Comparison of ENCODE assay signal across 8 cellular contexts in genomic region chr12:12505544-12506501, GRCh38. TPM values are rescaled to one million over a fixed set of nuclear protein-coding genes. Genes with fewer than 3 reads are reported as not detected.
DNase-seq lines count a peak whose midpoint lies in the region; ATAC-seq lines count a peak whose summit lies in the region.

No MANE protein-coding gene starts in this region.

- H3K27ac ChIP-seq in BLaER1 (peak overlapping the region; percentile 16; the same call in 1 of the 2 replicates), adipose tissue (ENCODE audit: low read depth, low read length) (peak overlapping the region; percentile 2)

- peak overlapping the region; percentile 58 for H3K4me2 ChIP-seq in BLaER1

- intact Hi-C loops in posterior cingulate gyrus (cut with DNase I), result no loop called here

- peak; percentile 81 for ATAC-seq in GM19043 (IDR thresholded peaks at IDR 0.05; ENCODE audit: low read depth, unreplicated experiment)
- peak; percentile 83 for ATAC-seq in HG03139 (IDR thresholded peaks at IDR 0.05; ENCODE audit: unreplicated experiment)

- H3K4me3 ChIP-seq in BLaER1, result no peak overlapping the region

- peaks cover 24% of the 10 kb centered on the region for H3K4me1 ChIP-seq in BLaER1

- H3K9me3 ChIP-seq in BLaER1, result no peaks in the 10 kb centered on the region

- H3K27me3 ChIP-seq in BLaER1, result no peaks in the 10 kb centered on the region

- no peaks in the 10 kb centered on the region for H3K36me3 ChIP-seq in BLaER1

- WGBS in adipose tissue, 3 donors, result 36 to 49% (median 42%) methylated on average over 11 of the region's 11 CpGs

- no peak overlapping the region for H3K9ac ChIP-seq in BLaER1

- DNase-seq in iris pigment epithelial cell (ENCODE audit: low read depth) (peak; percentile 75), stromal cell of bone marrow (ENCODE audit: low read depth) (peak; percentile 78), posterior cingulate gyrus (no peak), NK-92 (lab: John Stamatoyannopoulos, UW; ENCODE audit: unreplicated experiment) (no peak)

- H4K20me1 ChIP-seq in BLaER1, result 0 out of 2 replicates have a peak, but pooled peaks cover 5% of the 10 kb centered on the region

RNA-seq across cellular contexts. Expression of gene DUSP16, which starts 56.8 kb away (rescaled TPM):
- polyA plus RNA-seq in adipose tissue, result 10 to 100 TPM in 2 of 3 donors, 1 to 10 TPM in 1; 7.6 to 14.4 (median 10.5) TPM

Comparison
In these comparisons a context has a peak if more than half of its experiments do, and no peak if none do; other contexts are left out.
1. DNase-seq: peak in iris pigment epithelial cell (single experiment) and stromal cell of bone marrow (single experiment); none in posterior cingulate gyrus (0 of 10) and NK-92 (single experiment).